31 cellular contexts compared by ENCODE assay signal in genomic region chr5:133324926-133325325, GRCh38.
"Had no signal": no experiment of that assay in that cellular context is flagged by ENCODE, and none has a peak within 500 bp of the region (broad histone marks: within the 10 kb centered on the region; RNA-seq: fewer than 3 reads in every experiment).

No MANE protein-coding gene starts in this region.

- H3K27me3 ChIP-seq: brain microvascular endothelial cell, dorsolateral prefrontal cortex had no signal

- ATAC-seq: activated CD4-positive, alpha-beta T cell treated with anti-CD3 and anti-CD28 coated beads for 36 hours; activated CD8-positive, alpha-beta T cell treated with anti-CD3 and anti-CD28 coated beads, Interleukin-2, amount 10 ng/mL, durations not matched to agents 7 days and 5 days; activated naive CD4-positive, alpha-beta T cell treated with anti-CD3 and anti-CD28 coated beads, Interleukin-2, amount 50 U/mL, for 72 hours; activated T-cell treated with anti-CD3 and anti-CD28 coated beads, Interleukin-2, amount 50 U/mL, for 72 hours; esophagus mucosa; T-helper 17 cell had no signal

- H3K27ac ChIP-seq: brain microvascular endothelial cell, coronary artery had no signal

- H3K9me3 Mint-ChIP-seq: activated CD4-positive, alpha-beta memory T cell treated with anti-CD3 and anti-CD28 coated beads for 36 hours; activated CD4-positive, alpha-beta T cell treated with anti-CD3 and anti-CD28 coated beads, Interleukin-2, amount 10 ng/mL, durations not matched to agents 24 days and 14 days; activated naive CD4-positive, alpha-beta T cell treated with anti-CD3 and anti-CD28 coated beads, Interleukin-2, amount 10 ng/mL, durations not matched to agents 7 days and 5 days; activated naive CD4-positive, alpha-beta T cell treated with anti-CD3 and anti-CD28 coated beads, Interleukin-2, amount 50 U/mL, for 72 hours; activated naive CD8-positive, alpha-beta T cell treated with anti-CD3 and anti-CD28 coated beads, Interleukin-2, amount 10 ng/mL, durations not matched to agents 7 days and 5 days; activated T-cell treated with anti-CD3 and anti-CD28 coated beads, Interleukin-2, amount 50 U/mL, for 24 hours; activated T-cell treated with anti-CD3 and anti-CD28 coated beads, Interleukin-2, amount 50 U/mL, for 72 hours; central memory CD8-positive, alpha-beta T cell; dendritic cell treated with granulocyte-macrophage colony-stimulating factor and Interleukin-4, amounts not matched to agents 40 ng/mL and 50 ng/mL, for 4 days; endodermal cell; T-helper 2 cell treated with Interferon-gamma antibody and Interleukin-4, amounts not matched to agents 5 μg/mL and 100 μg/mL, for 36 hours had no signal

- H3K4me3 ChIP-seq: coronary artery, dorsolateral prefrontal cortex had no signal

- FAIRE-seq: astrocyte, bronchial epithelial cell, frontal cortex had no signal

- DNase-seq: activated CD4-positive, alpha-beta memory T cell treated with anti-CD3 and anti-CD28 coated beads for 36 hours; activated CD4-positive, alpha-beta T cell treated with anti-CD3 and anti-CD28 coated beads for 36 hours; activated CD4-positive, alpha-beta T cell treated with anti-CD3 and anti-CD28 coated beads, Interleukin-2, amount 10 ng/mL, durations not matched to agents 24 days and 14 days; activated CD4-positive, CD25-positive, alpha-beta regulatory T cell; activated CD4-positive, CD25-positive, alpha-beta regulatory T cell treated with anti-CD3 and anti-CD28 coated beads, Interleukin-2, amount 50 U/mL, for 72 hours; activated CD8-positive, alpha-beta memory T cell treated with anti-CD3 and anti-CD28 coated beads, Interleukin-2, amount 50 U/mL, for 48 hours; activated CD8-positive, alpha-beta T cell treated with anti-CD3 and anti-CD28 coated beads, Interleukin-2, amount 10 ng/mL, durations not matched to agents 7 days and 5 days; activated gamma-delta T cell; activated naive CD4-positive, alpha-beta T cell; activated naive CD4-positive, alpha-beta T cell treated with anti-CD3 and anti-CD28 coated beads, Interleukin-2, amount 10 ng/mL, durations not matched to agents 7 days and 5 days; activated naive CD8-positive, alpha-beta T cell treated with anti-CD3 and anti-CD28 coated beads, Interleukin-2, amount 10 ng/mL, durations not matched to agents 7 days and 5 days; activated T-cell treated with anti-CD3 and anti-CD28 coated beads for 4 hours; activated T-cell treated with anti-CD3 and anti-CD28 coated beads, Interleukin-2, amount 50 U/mL, for 24 hours; activated T-cell treated with anti-CD3 and anti-CD28 coated beads, Interleukin-2, amount 50 U/mL, for 72 hours; brain microvascular endothelial cell; dorsolateral prefrontal cortex; effector memory CD4-positive, alpha-beta T cell; endodermal cell; foreskin fibroblast; glutamatergic neuron; T-helper 1 cell; T-helper 17 cell had no signal

- H3K27ac Mint-ChIP-seq: activated CD4-positive, alpha-beta memory T cell treated with anti-CD3 and anti-CD28 coated beads for 36 hours; activated CD4-positive, alpha-beta T cell treated with anti-CD3 and anti-CD28 coated beads for 36 hours; activated CD4-positive, alpha-beta T cell treated with anti-CD3 and anti-CD28 coated beads, Interleukin-2, amount 10 ng/mL, durations not matched to agents 24 days and 14 days; activated CD8-positive, alpha-beta T cell treated with anti-CD3 and anti-CD28 coated beads, Interleukin-2, amount 10 ng/mL, durations not matched to agents 7 days and 5 days; activated naive CD4-positive, alpha-beta T cell treated with anti-CD3 and anti-CD28 coated beads, Interleukin-2, amount 10 ng/mL, durations not matched to agents 7 days and 5 days; activated naive CD8-positive, alpha-beta T cell treated with anti-CD3 and anti-CD28 coated beads, Interleukin-2, amount 10 ng/mL, durations not matched to agents 7 days and 5 days; activated T-cell treated with anti-CD3 and anti-CD28 coated beads, Interleukin-2, amount 50 U/mL, for 24 hours; activated T-cell treated with anti-CD3 and anti-CD28 coated beads, Interleukin-2, amount 50 U/mL, for 72 hours; dendritic cell treated with granulocyte-macrophage colony-stimulating factor and Interleukin-4, amounts not matched to agents 40 ng/mL and 50 ng/mL, for 4 days; endodermal cell; T-helper 17 cell; T-helper 2 cell treated with Interferon-gamma antibody and Interleukin-4, amounts not matched to agents 5 μg/mL and 100 μg/mL, for 36 hours had no signal

- H3K36me3 Mint-ChIP-seq: activated CD4-positive, alpha-beta memory T cell treated with anti-CD3 and anti-CD28 coated beads for 36 hours; activated naive CD4-positive, alpha-beta T cell treated with anti-CD3 and anti-CD28 coated beads, Interleukin-2, amount 10 ng/mL, durations not matched to agents 7 days and 5 days; activated naive CD4-positive, alpha-beta T cell treated with anti-CD3 and anti-CD28 coated beads, Interleukin-2, amount 50 U/mL, for 72 hours; activated naive CD8-positive, alpha-beta T cell treated with anti-CD3 and anti-CD28 coated beads, Interleukin-2, amount 10 ng/mL, durations not matched to agents 7 days and 5 days had no signal

- H3K36me3 ChIP-seq: brain microvascular endothelial cell had no signal

- H3K4me3 Mint-ChIP-seq: activated CD4-positive, alpha-beta memory T cell treated with anti-CD3 and anti-CD28 coated beads for 36 hours; activated CD4-positive, alpha-beta T cell treated with anti-CD3 and anti-CD28 coated beads for 36 hours; activated CD4-positive, alpha-beta T cell treated with anti-CD3 and anti-CD28 coated beads, Interleukin-2, amount 10 ng/mL, durations not matched to agents 24 days and 14 days; activated CD8-positive, alpha-beta T cell treated with anti-CD3 and anti-CD28 coated beads, Interleukin-2, amount 10 ng/mL, durations not matched to agents 7 days and 5 days; activated naive CD4-positive, alpha-beta T cell treated with anti-CD3 and anti-CD28 coated beads, Interleukin-2, amount 10 ng/mL, durations not matched to agents 7 days and 5 days; activated naive CD8-positive, alpha-beta T cell treated with anti-CD3 and anti-CD28 coated beads, Interleukin-2, amount 10 ng/mL, durations not matched to agents 7 days and 5 days; activated T-cell treated with anti-CD3 and anti-CD28 coated beads, Interleukin-2, amount 50 U/mL, for 24 hours; activated T-cell treated with anti-CD3 and anti-CD28 coated beads, Interleukin-2, amount 50 U/mL, for 72 hours; central memory CD8-positive, alpha-beta T cell; dendritic cell treated with granulocyte-macrophage colony-stimulating factor and Interleukin-4, amounts not matched to agents 40 ng/mL and 50 ng/mL, for 4 days; endodermal cell; T-helper 17 cell; T-helper 2 cell treated with Interferon-gamma antibody and Interleukin-4, amounts not matched to agents 5 μg/mL and 100 μg/mL, for 36 hours had no signal

- H3K4me1 Mint-ChIP-seq: central memory CD8-positive, alpha-beta T cell had no signal
